Comparison of ENCODE assay signal across 33 cellular contexts in the genomic region with DNA sequence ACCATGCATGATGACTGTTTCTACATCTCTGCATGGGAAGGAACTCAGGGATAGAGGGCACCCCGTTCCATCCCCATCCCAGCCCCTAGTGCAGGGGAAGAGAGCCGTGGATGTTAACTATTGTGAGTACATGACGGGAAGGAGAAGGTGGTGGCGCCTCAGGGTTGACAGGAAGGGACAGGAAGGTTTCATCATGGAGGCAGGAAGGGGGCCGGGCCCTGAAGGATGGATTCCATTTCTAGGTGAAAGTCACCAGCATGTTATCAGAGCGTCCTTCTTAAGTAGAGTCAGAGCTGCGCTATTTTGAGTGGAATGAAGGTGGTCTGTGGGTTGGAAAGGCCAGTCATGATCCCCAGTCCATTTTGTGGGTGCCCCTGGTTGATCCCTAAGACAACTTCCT. TPM values are rescaled to one million over a fixed set of nuclear protein-coding genes. Genes with fewer than 3 reads are reported as not detected.
DNase-seq lines count a peak whose midpoint lies in the region; ATAC-seq, FAIRE-seq and TF ChIP-seq lines count a peak whose summit lies in the region.
"Had no signal": no experiment of that assay in that cellular context is flagged by ENCODE, and none has a peak within 500 bp of the region (broad histone marks: within the 10 kb centered on the region; RNA-seq: fewer than 3 reads in every experiment).

No MANE protein-coding gene starts in this region.

- H3K4me3 ChIP-seq in DND-41 (ENCODE audit: low read depth in 1 of 2, low read length in 2 of 2) (no peak overlapping the region), K562 (no peak overlapping the region)
- H3K4me3 ChIP-seq: BLaER1 treated with 17β-estradiol and CSF1 and Interleukin-3, amounts not matched to agents 10 nM and 100 nM; colonic mucosa; heart right ventricle; lower lobe of right lung; upper lobe of right lung had no signal

- H3K4me2 ChIP-seq in DND-41 (ENCODE audit: insufficient read depth, low read length) (no peak overlapping the region), K562 (ENCODE audit: insufficient read depth, low read length) (no peak overlapping the region)

- H3K36me3 ChIP-seq in DND-41 (ENCODE audit: insufficient read depth, low read length) (no peaks in the 10 kb centered on the region), K562 (ENCODE audit: control insufficient read depth, insufficient read depth, low read length) (no peaks in the 10 kb centered on the region)
- H3K36me3 ChIP-seq: BLaER1 treated with 17β-estradiol and CSF1 and Interleukin-3, amounts not matched to agents 10 nM and 100 nM; colonic mucosa; heart right ventricle; lower lobe of right lung; upper lobe of right lung had no signal

- peak overlapping the region; percentile 37 for H3K27ac Mint-ChIP-seq in activated T-cell treated with anti-CD3 and anti-CD28 coated beads, Interleukin-2, amount 50 U/mL, for 24 hours
- H3K27ac Mint-ChIP-seq in osteocyte (ENCODE audit: unreplicated experiment): no peak overlapping the region

- 10% methylated on average over 7 of the region's 7 CpGs for WGBS in K562 (ENCODE audit: insufficient coverage, low coverage, missing lambda C conversion rate)

- FAIRE-seq in K562 (lab: Jason Lieb, UNC): no peak
- FAIRE-seq: D721Med, GM12891, HTR-8/SVneo, RCC 7860, small intestine had no signal

- H3K4me3 Mint-ChIP-seq in activated T-cell treated with anti-CD3 and anti-CD28 coated beads, Interleukin-2, amount 50 U/mL, for 24 hours: no peak overlapping the region
- H3K4me3 Mint-ChIP-seq in osteocyte (ENCODE audit: unreplicated experiment): no peak overlapping the region
- H3K4me3 Mint-ChIP-seq: effector memory CD8-positive, alpha-beta T cell had no signal

- H4K20me1 ChIP-seq in DND-41 (ENCODE audit: insufficient read depth, low read length) (no peaks in the 10 kb centered on the region), K562 (replicated peaks; ENCODE audit: control insufficient read depth, insufficient read depth, low read length) (no peaks in the 10 kb centered on the region)
- H4K20me1 ChIP-seq: BLaER1 treated with 17β-estradiol and CSF1 and Interleukin-3, amounts not matched to agents 10 nM and 100 nM had no signal

- intact Hi-C loops in K562 (cut with micrococcal nuclease): no loop called here

- no peaks in the 10 kb centered on the region for H3K27me3 Mint-ChIP-seq in activated T-cell treated with anti-CD3 and anti-CD28 coated beads, Interleukin-2, amount 50 U/mL, for 24 hours
- no peaks in the 10 kb centered on the region for H3K27me3 Mint-ChIP-seq in osteocyte (ENCODE audit: unreplicated experiment)
- H3K27me3 Mint-ChIP-seq: effector memory CD8-positive, alpha-beta T cell had no signal

- no peak overlapping the region for H3K9ac ChIP-seq in DND-41 (ENCODE audit: low read depth, low read length)
- H3K9ac ChIP-seq in K562 (ENCODE audit: insufficient read depth in 1 of 2, low read depth in 2 of 2, low read length in 2 of 2): no peak overlapping the region
- H3K9ac ChIP-seq: parathyroid adenoma had no signal

- H3K27ac ChIP-seq in DND-41 (ENCODE audit: low read length) (peak overlapping the region; percentile 59), K562 (ENCODE audit: extremely low read depth, low read depth, low read length) (no peak overlapping the region)
- H3K27ac ChIP-seq: BLaER1 treated with 17β-estradiol and CSF1 and Interleukin-3, amounts not matched to agents 10 nM and 100 nM; colonic mucosa; heart right ventricle; lower lobe of right lung; parathyroid adenoma; upper lobe of right lung had no signal

- TF ChIP-seq EP300 in K562 (IDR thresholded peaks at IDR 0.05; ENCODE audit: low read length): no peak

- BruUV-seq in K562 (replicated peaks; lab: Mats Ljungman, UMichigan): no TSS peak

- no peaks in the 10 kb centered on the region for H3K9me3 Mint-ChIP-seq in activated T-cell treated with anti-CD3 and anti-CD28 coated beads, Interleukin-2, amount 50 U/mL, for 24 hours
- H3K9me3 Mint-ChIP-seq in osteocyte (ENCODE audit: unreplicated experiment): no peaks in the 10 kb centered on the region
- H3K9me3 Mint-ChIP-seq: effector memory CD8-positive, alpha-beta T cell had no signal

- ATAC-seq in DND-41 (ENCODE audit: insufficient read depth, low read depth) (no peak), K562 (no peak)
- ATAC-seq: effector memory CD8-positive, alpha-beta T cell; heart right ventricle; lower lobe of right lung; upper lobe of right lung had no signal

- TF ChIP-seq CTCF in DND-41 (IDR thresholded peaks at IDR 0.05; ENCODE audit: borderline replicate concordance, extremely low read depth, low read length, poor library complexity, severe bottlenecking): no peak
- no peak for TF ChIP-seq CTCF in K562 (IDR thresholded peaks at IDR 0.05 in 2 of 3, conservative IDR thresholded peaks at IDR 0.05 in 1 of 3; ENCODE audit: insufficient read depth in 2 of 3, low read depth in 1 of 3, low read length in 3 of 3)
- TF ChIP-seq CTCF in osteocyte (IDR thresholded peaks at IDR 0.05): no peak

- TF ChIP-seq POLR2A in K562 (conservative IDR thresholded peaks at IDR 0.05): no peak

- no peak for DNase-seq in activated T-cell treated with anti-CD3 and anti-CD28 coated beads, Interleukin-2, amount 50 U/mL, for 24 hours
- DNase-seq in activated T-cell treated with anti-CD3 and anti-CD28 coated beads, Interleukin-2, amount 50 U/mL, for 48 hours: no peak
- DNase-seq in DND-41: no peak
- DNase-seq in K562 (ENCODE audit: extremely low read depth in 1 of 4, low spot score in 3 of 4): no peak
- peak; percentile 49 for DNase-seq in osteocyte (ENCODE audit: extremely low spot score, unreplicated experiment)
- no peak for DNase-seq in Kasumi-1 (lab: John Stamatoyannopoulos, UW)
- no peak for DNase-seq in SHP77 (lab: John Stamatoyannopoulos, UW)
- no peak for DNase-seq in DMS153 (lab: John Stamatoyannopoulos, UW)
- DNase-seq: activated CD4-positive, alpha-beta T cell treated with anti-CD3 and anti-CD28 coated beads for 4 hours; activated gamma-delta T cell treated with Interleukin-2 at 50 U/mL for 16 hours; aorta; colonic mucosa; effector memory CD8-positive, alpha-beta T cell; foreskin melanocyte; heart right ventricle; KG1; lower lobe of right lung; NCI-H1436 treated with DMSO at 0.1 percent for 48 hours; NCI-H345; NCI-H748 treated with DMSO at 0.1 percent for 48 hours; small intestine; stimulated activated CD8-positive, alpha-beta memory T cell treated with anti-CD3 and anti-CD28 coated beads, Interleukin-4, amount 100 ng/mL, for 48 hours; upper lobe of right lung had no signal

- H3K9me1 ChIP-seq in K562 (ENCODE audit: control insufficient read depth, insufficient read depth, low read length): no peaks in the 10 kb centered on the region

- no peaks in the 10 kb centered on the region for H3K9me3 ChIP-seq in DND-41 (ENCODE audit: insufficient read depth, low read length, severe bottlenecking)
- H3K9me3 ChIP-seq in K562 (replicated peaks; ENCODE audit: control insufficient read depth, insufficient read depth, low read depth, low read length): no peaks in the 10 kb centered on the region
- H3K9me3 ChIP-seq: BLaER1 treated with 17β-estradiol and CSF1 and Interleukin-3, amounts not matched to agents 10 nM and 100 nM; colonic mucosa; heart right ventricle; lower lobe of right lung; upper lobe of right lung had no signal

- in situ Hi-C loops in K562 (cut with MboI): loop anchor here (5.0 to 10.0 kb wide), 3 partner anchors 311 to 698 kb away; a partner anchor contains a TSS

- no peak for TF ChIP-seq RAD21 in K562 (CRISPR knock-in tag; conservative IDR thresholded peaks at IDR 0.05 in 1 of 2, IDR thresholded peaks at IDR 0.05 in 1 of 2)

- POLR2A ChIA-PET in K562 (lab: Yijun Ruan, JAX): interaction anchor here (1.0 kb wide), 1 partner anchor 309 kb away, joined by 3 read pairs; no protein-coding TSS in a partner anchor

- no peaks in the 10 kb centered on the region for H3K79me2 ChIP-seq in DND-41 (ENCODE audit: insufficient read depth, low read length)
- H3K79me2 ChIP-seq in K562 (ENCODE audit: control insufficient read depth, insufficient read depth, low read length): no peaks in the 10 kb centered on the region
- H3K79me2 ChIP-seq: parathyroid adenoma had no signal

- H3K27me3 ChIP-seq in DND-41 (ENCODE audit: insufficient read depth, low read length, poor library complexity) (no peaks in the 10 kb centered on the region), K562 (ENCODE audit: control insufficient read depth in 2 of 2, insufficient read depth in 2 of 2, low read length in 2 of 2) (peaks cover 21 to 46% of the 10 kb centered on the region in 2 experiments; a peak in 4 of 5 replicates)
- H3K27me3 ChIP-seq: BLaER1 treated with 17β-estradiol and CSF1 and Interleukin-3, amounts not matched to agents 10 nM and 100 nM; colonic mucosa; heart right ventricle; upper lobe of right lung had no signal

- CTCF ChIA-PET in K562 (lab: Yijun Ruan, JAX; ENCODE audit: low intra/inter-chr PET ratio): interaction anchor here (0.6 to 3.6 kb wide), 3 partner anchors 310 to 700 kb away, joined by 3 to 42 read pairs (median 37); no protein-coding TSS in a partner anchor

- H3K4me1 ChIP-seq in DND-41 (ENCODE audit: insufficient read depth, low read length) (peaks cover 31% of the 10 kb centered on the region), K562 (replicated peaks in 1 of 2; ENCODE audit: control insufficient read depth in 2 of 2, insufficient read depth in 2 of 2, low read length in 2 of 2) (peaks cover 10 to 20% of the 10 kb centered on the region in 2 experiments; a peak in 4 of 5 replicates)
- H3K4me1 ChIP-seq: colonic mucosa, parathyroid adenoma had no signal

- H3K36me3 Mint-ChIP-seq in activated T-cell treated with anti-CD3 and anti-CD28 coated beads, Interleukin-2, amount 50 U/mL, for 24 hours (ENCODE audit: low read depth): no peaks in the 10 kb centered on the region
- no peaks in the 10 kb centered on the region for H3K36me3 Mint-ChIP-seq in osteocyte (ENCODE audit: unreplicated experiment)

- H2AFZ ChIP-seq in DND-41 (ENCODE audit: low read depth, low read length) (no peak overlapping the region; the same call in 1 of the 2 replicates), K562 (ENCODE audit: low read depth, low read length) (no peak overlapping the region)
- H2AFZ ChIP-seq: parathyroid adenoma had no signal

- peaks cover 33% of the 10 kb centered on the region for H3K4me1 Mint-ChIP-seq in activated T-cell treated with anti-CD3 and anti-CD28 coated beads, Interleukin-2, amount 50 U/mL, for 24 hours (ENCODE audit: low read depth)
- peaks cover 7% of the 10 kb centered on the region for H3K4me1 Mint-ChIP-seq in osteocyte (ENCODE audit: unreplicated experiment)

RNA-seq across cellular contexts. Expression of a gene that starts 25.1 kb away (rescaled TPM):
- total RNA-seq in K562 (2011; cell fraction: chromatin; rRNA removed; ENCODE audit: low replicate concordance): not detected in 2 replicates
- not detected in 2 replicates for total RNA-seq in K562 (2011; cell fraction: nucleolus; rRNA removed)
- 0.07 TPM in 1 of 2 replicates, not detected in the other for total RNA-seq in K562 (2011; cell fraction: nucleoplasm; rRNA removed)
- total RNA-seq in K562 (2014; rRNA removed): 0.18 and 0.20 TPM in 2 replicates
- 0.06 and 0.15 TPM in 2 replicates for total RNA-seq in K562 (2014; rRNA removed; fragmentation: Illumina TruSeq; extraction: Trizol)
- total RNA-seq in K562 (2015; rRNA removed; fragmentation: Illumina TruSeq; extraction: Trizol): 0.11 and 0.34 TPM in 2 replicates
- 0.22 and 0.27 TPM in 2 replicates for total RNA-seq in K562 (2021)
- not detected in 2 replicates for polyA plus RNA-seq in K562 (2011; rRNA removed)
- not detected in 2 replicates for polyA plus RNA-seq in K562 (2011; cell fraction: cytosol; rRNA removed)
- polyA plus RNA-seq in K562 (2011; cell fraction: nucleus; rRNA removed): not detected in 2 replicates
- 0.10 and 0.14 TPM in 2 replicates for polyA plus RNA-seq in K562 (2012)
- 0.18 and 0.21 TPM in 2 replicates for polyA plus RNA-seq in K562 (2014; fragmentation: Illumina TruSeq; extraction: Trizol)
- polyA plus RNA-seq in K562 (2014; fragmentation: Nextera tagmentation; extraction: Ambion mirVana): under 1 TPM in 1 of 2 experiments, not detected in 1; 0.06 TPM
- polyA plus RNA-seq in K562 (2014; rRNA removed): 0.11 and 0.25 TPM in 2 replicates
- not detected in 2 replicates for polyA minus RNA-seq in K562 (2011; rRNA and poly(A)+ RNA removed)
- not detected in 2 replicates for polyA minus RNA-seq in K562 (2011; cell fraction: cytosol; rRNA and poly(A)+ RNA removed)
- not detected in 2 replicates for polyA minus RNA-seq in K562 (2011; cell fraction: nucleus; rRNA and poly(A)+ RNA removed)
- total RNA-seq in osteocyte: not detected in 2 replicates
- total RNA-seq: aorta; lower lobe of right lung; mononuclear cell; T-helper 1 cell treated with Interleukin-12 subunit alpha and Interleukin-12 subunit beta and Interleukin-4 antibody, amounts not matched to agents 30 ng/mL and 1 ng/mL, for 36 hours; upper lobe of right lung had no signal
- polyA plus RNA-seq: aorta, esophagus, heart right ventricle, neural cell, small intestine had no signal
